ENCODE assay signal across 10 cellular contexts in genomic region chr22:43956805-43957463, GRCh38. TPM values are rescaled to one million over a fixed set of nuclear protein-coding genes. Genes with fewer than 3 reads are reported as not detected.
DNase-seq lines count a peak whose midpoint lies in the region; ATAC-seq and TF ChIP-seq lines count a peak whose summit lies in the region.
"Had no signal": no experiment of that assay in that cellular context is flagged by ENCODE, and none has a peak within 500 bp of the region (broad histone marks: within the 10 kb centered on the region; RNA-seq: fewer than 3 reads in every experiment).

No MANE protein-coding gene starts in this region.

- intact Hi-C loops in activated CD4-positive, alpha-beta T cell treated with anti-CD3 and anti-CD28 coated beads for 36 hours (cut with DNase I, micrococcal nuclease): loop anchor here (5.0 kb wide), 3 partner anchors 70 to 695 kb away; partner anchors contain the start of gene RTL6 (in 1 of the 2)

- H3K9ac ChIP-seq in skeletal muscle satellite cell (ENCODE audit: low read depth, low read length): no peak overlapping the region

- CTCF ChIA-PET in activated CD4-positive, alpha-beta T cell treated with anti-CD3 and anti-CD28 coated beads for 36 hours (lab: Charles Lee): interaction anchor here (0.5 kb wide), 1 partner anchor 150 kb away, joined by 3 read pairs; no protein-coding TSS in a partner anchor

- no peak for ATAC-seq in activated CD4-positive, alpha-beta T cell treated with anti-CD3 and anti-CD28 coated beads for 36 hours
- ATAC-seq in T-helper 17 cell: no peak
- no peak for ATAC-seq in HG03135 (IDR thresholded peaks at IDR 0.05; ENCODE audit: unreplicated experiment)
- no peak for ATAC-seq in GM21360 (IDR thresholded peaks at IDR 0.05; ENCODE audit: unreplicated experiment)
- ATAC-seq in HG02884 (IDR thresholded peaks at IDR 0.05; ENCODE audit: unreplicated experiment): no peak

- no peaks in the 10 kb centered on the region for H3K27me3 ChIP-seq in skeletal muscle satellite cell (ENCODE audit: control insufficient read depth, insufficient read depth, low read length)

- H3K36me3 Mint-ChIP-seq in activated CD4-positive, alpha-beta T cell treated with anti-CD3 and anti-CD28 coated beads for 36 hours (ENCODE audit: low read depth): peaks cover 3% of the 10 kb centered on the region
- H3K36me3 Mint-ChIP-seq in T-helper 17 cell (ENCODE audit: low read depth): no peaks in the 10 kb centered on the region

- POLR2A ChIA-PET in activated CD4-positive, alpha-beta T cell treated with anti-CD3 and anti-CD28 coated beads for 36 hours (lab: Charles Lee): no interaction called here

- peaks cover 25% of the 10 kb centered on the region for H3K4me1 Mint-ChIP-seq in activated CD4-positive, alpha-beta T cell treated with anti-CD3 and anti-CD28 coated beads for 36 hours
- H3K4me1 Mint-ChIP-seq in T-helper 17 cell: peaks cover 35% of the 10 kb centered on the region

- H3K36me3 ChIP-seq in skeletal muscle satellite cell (ENCODE audit: insufficient read depth, low read length): no peaks in the 10 kb centered on the region

- peak overlapping the region; percentile 94 for H3K4me3 ChIP-seq in fibroblast of villous mesenchyme (ENCODE audit: low read depth, low read length)
- H3K4me3 ChIP-seq in skeletal muscle satellite cell (ENCODE audit: low read length): peak overlapping the region; percentile 97

- H3K9me3 ChIP-seq in T-helper 17 cell (ENCODE audit: control insufficient read depth, low read length, poor library complexity, severe bottlenecking) (no peaks in the 10 kb centered on the region), skeletal muscle satellite cell (replicated peaks; ENCODE audit: low read length) (no peaks in the 10 kb centered on the region)

- H3K4me2 ChIP-seq in skeletal muscle satellite cell (ENCODE audit: low read length): peak overlapping the region; percentile 95

- H3K9me3 Mint-ChIP-seq in activated CD4-positive, alpha-beta T cell treated with anti-CD3 and anti-CD28 coated beads for 36 hours (ENCODE audit: low read depth): no peaks in the 10 kb centered on the region

- peak overlapping the region; percentile 99 for H3K4me3 Mint-ChIP-seq in activated CD4-positive, alpha-beta T cell treated with anti-CD3 and anti-CD28 coated beads for 36 hours
- peak overlapping the region; percentile 96 for H3K4me3 Mint-ChIP-seq in T-helper 17 cell

- TF ChIP-seq CTCF in fibroblast of villous mesenchyme (IDR thresholded peaks at IDR 0.05; ENCODE audit: insufficient read depth, low read depth, low read length): no peak

- no peak overlapping the region for H3K27ac Mint-ChIP-seq in activated CD4-positive, alpha-beta T cell treated with anti-CD3 and anti-CD28 coated beads for 36 hours
- H3K27ac Mint-ChIP-seq in T-helper 17 cell: peak overlapping the region; percentile 93

- peaks cover 21% of the 10 kb centered on the region for H3K4me1 ChIP-seq in skeletal muscle satellite cell (ENCODE audit: control insufficient read depth, insufficient read depth, low read length)

- H3K27me3 Mint-ChIP-seq in activated CD4-positive, alpha-beta T cell treated with anti-CD3 and anti-CD28 coated beads for 36 hours: no peaks in the 10 kb centered on the region
- H3K27me3 Mint-ChIP-seq in T-helper 17 cell: peaks cover 5% of the 10 kb centered on the region

- no peak for DNase-seq in activated CD4-positive, alpha-beta T cell treated with anti-CD3 and anti-CD28 coated beads for 36 hours
- DNase-seq in activated CD4-positive, alpha-beta T cell treated with anti-CD3 and anti-CD28 coated beads, Interleukin-2, amount 50 U/mL, for 1 hour: no peak
- DNase-seq in T-helper 17 cell (no peak), fibroblast of villous mesenchyme (ENCODE audit: low read depth) (no peak)
- DNase-seq: NCI-H2107, retina had no signal

RNA-seq across cellular contexts. Expression of gene SAMM50, which starts 1.7 kb away (rescaled TPM):
- total RNA-seq in activated CD4-positive, alpha-beta T cell treated with anti-CD3 and anti-CD28 coated beads for 36 hours: 10 to 100 TPM; 35.2 to 43.8 TPM
- total RNA-seq in T-helper 17 cell (10 to 100 TPM; 24.8 to 26.0 TPM), fibroblast of villous mesenchyme (37.6 and 37.7 TPM in 2 replicates)
- 47.6 and 51.0 TPM in 2 replicates for total RNA-seq in skeletal muscle satellite cell (2012; rRNA removed)

RNA-seq across cellular contexts. Expression of gene PNPLA3, which starts 33.3 kb away (rescaled TPM):
- total RNA-seq in activated CD4-positive, alpha-beta T cell treated with anti-CD3 and anti-CD28 coated beads for 36 hours: under 1 TPM; 0.54 to 0.55 TPM
- total RNA-seq in T-helper 17 cell (not detected), fibroblast of villous mesenchyme (5.5 and 8.2 TPM in 2 replicates)
- total RNA-seq in skeletal muscle satellite cell (2012; rRNA removed): 1.5 and 2.4 TPM in 2 replicates
